1 cellular context compared by ENCODE assay signal in the genomic region with DNA sequence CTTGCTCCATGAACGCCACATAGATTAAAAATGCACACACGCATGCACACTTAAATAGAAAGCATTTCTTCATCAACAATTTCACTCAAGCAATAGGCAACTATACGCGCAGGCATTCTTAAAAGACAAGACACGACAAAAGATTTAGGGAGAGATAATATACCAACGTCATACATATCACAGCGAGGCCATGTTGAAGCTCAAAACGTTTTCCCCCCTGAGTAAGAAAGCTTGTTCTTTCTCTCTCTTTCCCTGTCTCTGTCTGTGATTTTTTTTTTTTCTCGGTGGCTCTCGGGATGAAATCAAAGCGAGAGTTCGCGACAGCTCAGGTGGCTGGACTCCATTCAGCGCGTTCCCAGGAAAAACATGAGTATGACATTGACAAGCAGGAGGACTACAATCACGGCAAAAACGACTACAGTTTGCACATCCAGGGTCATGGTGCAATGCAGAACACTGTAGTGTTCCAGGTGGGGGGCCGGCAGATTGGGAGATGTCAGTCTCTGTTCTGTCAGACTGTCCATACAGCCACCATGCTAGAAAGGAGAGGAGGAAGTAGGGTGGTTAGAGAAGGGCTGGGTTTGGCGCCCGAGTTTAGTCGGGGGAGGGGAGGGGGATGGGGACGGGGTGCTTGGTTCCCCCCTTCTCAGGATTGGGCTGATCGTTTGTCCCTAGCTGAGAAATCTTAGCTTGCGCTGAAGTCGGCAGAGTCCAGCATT.
TF ChIP-seq lines count a peak whose summit lies in the region.

No MANE protein-coding gene starts in this region.

TF ChIP-seq in HCT116, 20 proteins besides CTCF, POLR2A, EP300 and RAD21 (continued from another document):
- TF ChIP-seq, protein P1, sequence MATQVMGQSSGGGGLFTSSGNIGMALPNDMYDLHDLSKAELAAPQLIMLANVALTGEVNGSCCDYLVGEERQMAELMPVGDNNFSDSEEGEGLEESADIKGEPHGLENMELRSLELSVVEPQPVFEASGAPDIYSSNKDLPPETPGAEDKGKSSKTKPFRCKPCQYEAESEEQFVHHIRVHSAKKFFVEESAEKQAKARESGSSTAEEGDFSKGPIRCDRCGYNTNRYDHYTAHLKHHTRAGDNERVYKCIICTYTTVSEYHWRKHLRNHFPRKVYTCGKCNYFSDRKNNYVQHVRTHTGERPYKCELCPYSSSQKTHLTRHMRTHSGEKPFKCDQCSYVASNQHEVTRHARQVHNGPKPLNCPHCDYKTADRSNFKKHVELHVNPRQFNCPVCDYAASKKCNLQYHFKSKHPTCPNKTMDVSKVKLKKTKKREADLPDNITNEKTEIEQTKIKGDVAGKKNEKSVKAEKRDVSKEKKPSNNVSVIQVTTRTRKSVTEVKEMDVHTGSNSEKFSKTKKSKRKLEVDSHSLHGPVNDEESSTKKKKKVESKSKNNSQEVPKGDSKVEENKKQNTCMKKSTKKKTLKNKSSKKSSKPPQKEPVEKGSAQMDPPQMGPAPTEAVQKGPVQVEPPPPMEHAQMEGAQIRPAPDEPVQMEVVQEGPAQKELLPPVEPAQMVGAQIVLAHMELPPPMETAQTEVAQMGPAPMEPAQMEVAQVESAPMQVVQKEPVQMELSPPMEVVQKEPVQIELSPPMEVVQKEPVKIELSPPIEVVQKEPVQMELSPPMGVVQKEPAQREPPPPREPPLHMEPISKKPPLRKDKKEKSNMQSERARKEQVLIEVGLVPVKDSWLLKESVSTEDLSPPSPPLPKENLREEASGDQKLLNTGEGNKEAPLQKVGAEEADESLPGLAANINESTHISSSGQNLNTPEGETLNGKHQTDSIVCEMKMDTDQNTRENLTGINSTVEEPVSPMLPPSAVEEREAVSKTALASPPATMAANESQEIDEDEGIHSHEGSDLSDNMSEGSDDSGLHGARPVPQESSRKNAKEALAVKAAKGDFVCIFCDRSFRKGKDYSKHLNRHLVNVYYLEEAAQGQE (IDR thresholded peaks at IDR 0.05; ENCODE audit: low read depth): no peak
- TF ChIP-seq ELF1 (IDR thresholded peaks at IDR 0.05; ENCODE audit: borderline replicate concordance, low read depth) (no peak), SRF (IDR thresholded peaks at IDR 0.05; ENCODE audit: low read depth) (no peak), MAX (IDR thresholded peaks at IDR 0.05) (no peak), POLR2AphosphoS5 (IDR thresholded peaks at IDR 0.05; ENCODE audit: low read depth, low read length) (no peak; the same call in 1 of the 2 replicates), JUND (IDR thresholded peaks at IDR 0.05) (no peak), ZFX (IDR thresholded peaks at IDR 0.05) (no peak), FOSL1 (IDR thresholded peaks at IDR 0.05; ENCODE audit: low read depth) (no peak), YY1 (IDR thresholded peaks at IDR 0.05; ENCODE audit: extremely low read depth, insufficient replicate concordance, low read depth, low read length) (no peak), CEBPB (IDR thresholded peaks at IDR 0.05; ENCODE audit: low read depth) (no peak), CBX3 (IDR thresholded peaks at IDR 0.05; ENCODE audit: low read depth) (no peak), ATF3 (IDR thresholded peaks at IDR 0.05) (no peak), SP1 (IDR thresholded peaks at IDR 0.05; ENCODE audit: low read depth) (no peak)
TF ChIP-seq in HCT116: peak in this region for 0.
